ENCODE assay signal across 1 cellular context in the genomic region with DNA sequence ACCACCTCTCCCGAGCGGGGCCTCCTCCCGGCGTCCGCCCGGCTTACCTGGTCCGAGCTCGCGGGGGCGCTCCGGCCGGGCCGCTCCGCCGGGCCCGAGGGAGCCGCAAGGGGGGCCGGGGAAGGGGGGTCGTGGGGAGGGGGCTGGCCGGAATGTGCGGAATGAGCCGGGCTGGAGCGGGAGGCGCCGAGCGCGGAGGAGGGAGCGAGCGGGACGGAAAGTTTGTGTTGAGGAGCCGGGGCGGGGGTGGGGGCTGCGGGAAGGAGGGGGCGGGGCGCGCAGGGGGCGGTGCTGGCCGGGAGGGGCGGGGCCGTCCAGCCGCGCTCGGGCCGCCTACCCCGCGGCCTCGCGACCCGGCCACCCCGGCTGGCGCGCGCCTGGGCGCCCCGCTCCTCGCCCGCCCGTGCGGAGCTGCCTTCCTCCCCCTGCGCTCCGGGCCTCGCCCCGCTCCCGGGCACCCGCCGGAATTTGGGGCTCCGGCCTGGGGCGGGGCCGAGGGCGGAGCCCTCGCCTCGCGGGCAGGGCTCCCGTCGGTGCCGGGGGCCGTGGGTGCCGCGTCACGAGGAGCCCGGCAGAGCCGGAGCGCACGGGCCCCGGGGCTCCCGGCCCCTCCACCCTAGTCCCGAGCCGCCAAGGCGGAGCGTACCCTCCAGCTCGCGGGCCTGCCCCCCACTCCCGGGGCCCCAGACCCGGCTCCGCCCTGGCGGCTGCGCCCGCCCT.
A peak's percentile ranks its signal among the peaks of the same experiment; 100 is the strongest.
TF ChIP-seq lines count a peak whose summit lies in the region.

Gene TEAD3, minus strand, starts transcription at position 229 of the 720 bp plus-strand sequence.

TF ChIP-seq in HepG2, 621 proteins besides CTCF, POLR2A, EP300 and RAD21 (continued from another document):
- TF ChIP-seq ZNF687 (CRISPR knock-in tag; IDR thresholded peaks at IDR 0.05) (no peak), ZNF839 (CRISPR knock-in tag; IDR thresholded peaks at IDR 0.05; ENCODE audit: borderline replicate concordance) (no peak), HMGXB4 (CRISPR knock-in tag; IDR thresholded peaks at IDR 0.05; ENCODE audit: borderline replicate concordance in 1 of 2, low read depth in 1 of 2) (0 out of 4 replicates have a peak, but pooled peaks of 1 of the 2 experiments have one; percentile 43), PCBP1 (IDR thresholded peaks at IDR 0.05; ENCODE audit: borderline replicate concordance, low read depth, low read length) (0 out of 2 replicates have a peak, but pooled peaks have one; percentile 8)
